9 cellular contexts compared by ENCODE assay signal in the genomic region with DNA sequence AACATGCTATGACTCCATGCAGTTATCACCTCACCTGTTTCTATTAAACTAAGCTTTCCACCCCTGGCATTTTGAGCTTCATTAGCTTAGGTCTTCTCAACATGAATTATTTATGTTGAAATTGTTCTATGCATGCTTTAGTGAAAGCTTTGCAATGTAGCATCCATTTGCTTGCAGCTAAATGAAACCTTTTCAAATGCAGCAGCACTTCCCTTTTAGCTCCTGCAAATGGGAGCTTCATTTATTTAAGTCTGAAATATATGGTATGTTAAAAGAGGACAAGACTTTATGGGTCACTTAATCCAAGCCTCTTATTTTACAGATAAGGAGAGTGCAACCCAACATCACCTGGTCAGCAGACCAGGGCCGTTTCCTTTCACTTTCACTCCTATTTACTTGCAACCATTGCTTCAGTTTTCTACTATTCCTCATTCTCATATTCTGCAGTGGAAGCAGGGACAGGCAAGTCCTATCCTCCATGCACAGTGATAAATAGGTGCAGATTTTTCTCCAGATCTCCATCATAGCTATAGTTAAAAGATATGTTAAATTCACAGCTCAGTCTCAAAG. TPM values are rescaled to one million over a fixed set of nuclear protein-coding genes. Genes with fewer than 3 reads are reported as not detected.
DNase-seq lines count a peak whose midpoint lies in the region; ATAC-seq, FAIRE-seq and TF ChIP-seq lines count a peak whose summit lies in the region.
"Had no signal": no experiment of that assay in that cellular context is flagged by ENCODE, and none has a peak within 500 bp of the region (broad histone marks: within the 10 kb centered on the region; RNA-seq: fewer than 3 reads in every experiment).

No MANE protein-coding gene starts in this region.

- DNase-seq in GM12891 (ENCODE audit: insufficient read length, low spot score) (no peak), erythroblast (lab: John Stamatoyannopoulos, UW) (peak; percentile 37 to 49), thyroid gland (no peak), Caco-2 (no peak), NCI-H82 treated with DMSO at 0.1 percent for 48 hours (lab: John Stamatoyannopoulos, UW; ENCODE audit: unreplicated experiment) (no peak), NCI-H1694 (lab: John Stamatoyannopoulos, UW) (no peak)
- DNase-seq: NCI-H1417 had no signal

- no peaks in the 10 kb centered on the region for H3K9me3 ChIP-seq in KOPT-K1 (ENCODE audit: insufficient read depth, low read length, poor library complexity, severe bottlenecking)
- no peaks in the 10 kb centered on the region for H3K9me3 ChIP-seq in thyroid gland
- H3K9me3 ChIP-seq in Caco-2, result no peaks in the 10 kb centered on the region

- H3K27ac Mint-ChIP-seq in Caco-2 (ENCODE audit: unreplicated experiment), result no peak overlapping the region

- H3K36me3 ChIP-seq in KOPT-K1 (ENCODE audit: insufficient read depth, low read length), result no peaks in the 10 kb centered on the region
- no peaks in the 10 kb centered on the region for H3K36me3 ChIP-seq in thyroid gland
- H3K36me3 ChIP-seq in Caco-2 (ENCODE audit: control insufficient read depth, insufficient read depth, low read length), result no peaks in the 10 kb centered on the region

- H3K4me1 ChIP-seq in thyroid gland (no peaks in the 10 kb centered on the region), Caco-2 (no peaks in the 10 kb centered on the region)

- POLR2A ChIA-PET in Caco-2 (lab: Charles Lee), result no interaction called here

- TF ChIP-seq CTCF in thyroid gland (IDR thresholded peaks at IDR 0.05) (no peak), Caco-2 (IDR thresholded peaks at IDR 0.05; ENCODE audit: insufficient read depth in 1 of 2, low read depth in 1 of 2, low read length in 1 of 2, severe bottlenecking in 1 of 2, unreplicated experiment in 1 of 2) (no peak)

- CTCF ChIA-PET in Caco-2 (lab: Charles Lee), result no interaction called here

- no TSS peak for BruUV-seq in Caco-2 (replicated peaks; lab: Mats Ljungman, UMichigan)

- H3K27me3 Mint-ChIP-seq in Caco-2 (ENCODE audit: insufficient read depth, unreplicated experiment), result no peaks in the 10 kb centered on the region

- intact Hi-C loops in thyroid gland (cut with DNase I) (no loop called here), Caco-2 (cut with micrococcal nuclease; ENCODE audit: unreplicated experiment) (no loop called here)

- H3K9me3 Mint-ChIP-seq in Caco-2 (ENCODE audit: unreplicated experiment), result no peaks in the 10 kb centered on the region

- 39 to 44% methylated on average over 1 of the region's 1 CpG for WGBS in thyroid gland, 2 donors

- H3K36me3 Mint-ChIP-seq in Caco-2 (ENCODE audit: insufficient read depth, unreplicated experiment), result no peaks in the 10 kb centered on the region

- H3K4me1 Mint-ChIP-seq in Caco-2 (ENCODE audit: low read depth, unreplicated experiment), result no peaks in the 10 kb centered on the region

- no peak overlapping the region for H3K4me3 Mint-ChIP-seq in Caco-2 (ENCODE audit: unreplicated experiment)

- peak overlapping the region; percentile 60 for H3K27ac ChIP-seq in KOPT-K1 (ENCODE audit: low read depth, low read length, poor library complexity, severe bottlenecking)
- H3K27ac ChIP-seq in thyroid gland, result no peak overlapping the region

- no peak overlapping the region for H3K4me3 ChIP-seq in thyroid gland (replicated peaks in 1 of 3)
- no peak overlapping the region for H3K4me3 ChIP-seq in Caco-2 (ENCODE audit: low read depth, low read length)

- no peaks in the 10 kb centered on the region for H3K27me3 ChIP-seq in thyroid gland
- H3K27me3 ChIP-seq in Caco-2 (replicated peaks; ENCODE audit: control insufficient read depth, insufficient read depth, low read length), result no peaks in the 10 kb centered on the region

- peak; percentile 45 for FAIRE-seq in GM12891 (lab: Jason Lieb, UNC)

- TF ChIP-seq POLR2A in GM12891 (IDR thresholded peaks at IDR 0.05; ENCODE audit: low read depth, low read length) (no peak), erythroblast (IDR thresholded peaks at IDR 0.05; ENCODE audit: low read length) (no peak), thyroid gland (IDR thresholded peaks at IDR 0.05) (no peak)

- peak; percentile 74 for ATAC-seq in GM21515 (IDR thresholded peaks at IDR 0.05; ENCODE audit: unreplicated experiment)

TF ChIP-seq in GM12891, 5 proteins besides CTCF, POLR2A, EP300 and RAD21:
- TF ChIP-seq POLR2AphosphoS5 (IDR thresholded peaks at IDR 0.05; ENCODE audit: low read depth, low read length), result no peak
- no peak for TF ChIP-seq PAX5 (IDR thresholded peaks at IDR 0.05; ENCODE audit: insufficient read depth, low read length, severe bottlenecking)
- no peak for TF ChIP-seq POU2F2 (IDR thresholded peaks at IDR 0.05; ENCODE audit: low read depth, low read length)
- TF ChIP-seq TAF1 (IDR thresholded peaks at IDR 0.05; ENCODE audit: low read depth, low read length), result no peak
- peak; percentile 46; the same call in 1 of the 2 replicates for TF ChIP-seq SPI1 (IDR thresholded peaks at IDR 0.05; ENCODE audit: low read depth, low read length)

RNA-seq across cellular contexts. Expression of gene SAMSN1, which starts 56.4 kb away (rescaled TPM):
- polyA plus RNA-seq in GM12891 (2012; ENCODE audit: low read depth, missing spikeins), result 61.8 TPM
- total RNA-seq in thyroid gland (1 to 10 TPM; 1.3 to 7.4 (median 1.9) TPM), Caco-2 (2022) (not detected in 2 replicates)

Comparison
In these comparisons a context has a peak if more than half of its experiments do, and no peak if none do; other contexts are left out.
1. DNase-seq: peak in erythroblast (2 of 2); none in GM12891 (single experiment), thyroid gland (0 of 2), Caco-2 (0 of 2), NCI-H82 treated with DMSO at 0.1 percent for 48 hours (single experiment) and NCI-H1694 (single experiment).